8 cellular contexts compared by ENCODE assay signal in genomic region chr20:8535403-8536003, GRCh38.
DNase-seq lines count a peak whose midpoint lies in the region; FAIRE-seq and TF ChIP-seq lines count a peak whose summit lies in the region.

No MANE protein-coding gene starts in this region.

- no peaks in the 10 kb centered on the region for H3K9me2 ChIP-seq in GM23248 (ENCODE audit: insufficient read depth)

- intact Hi-C loops in Calu3 (cut with micrococcal nuclease; ENCODE audit: unreplicated experiment) = loop anchor here (5.0 to 10.0 kb wide), 3 partner anchors 187 to 491 kb away; partner anchors contain the start of gene PLCB1

- no peaks in the 10 kb centered on the region for H3K79me2 ChIP-seq in GM23248 (ENCODE audit: insufficient read depth)

- DNase-seq in Calu3 = peak; percentile 26
- DNase-seq in GM23248 = peak; percentile 27
- peak; percentile 27 for DNase-seq in SHP77 treated with DMSO at 0.1 percent for 48 hours (lab: John Stamatoyannopoulos, UW)
- DNase-seq in iPS-NIHi7 (ENCODE audit: extremely low spot score) = peak; percentile 35
- DNase-seq in caudate nucleus (lab: John Stamatoyannopoulos, UW) = no peak
- DNase-seq in midbrain (lab: John Stamatoyannopoulos, UW) = no peak
- no peak for DNase-seq in HTR-8/SVneo (ENCODE audit: insufficient read length, low spot score)
- DNase-seq in GF-D8 (lab: John Stamatoyannopoulos, UW) = no peak

- no peak for FAIRE-seq in HTR-8/SVneo (lab: Jason Lieb, UNC)

- H3K4me2 ChIP-seq in GM23248 (ENCODE audit: unreplicated experiment) = no peak overlapping the region

- H3K27me3 Mint-ChIP-seq in Calu3 (ENCODE audit: unreplicated experiment) = peaks cover 16% of the 10 kb centered on the region

- CTCF ChIA-PET in Calu3 (lab: Charles Lee) = interaction anchor here (1.2 kb wide), 1 partner anchor 186 kb away, joined by 6 read pairs; no protein-coding TSS in a partner anchor

- H3K9me3 Mint-ChIP-seq in Calu3 (ENCODE audit: low read depth, unreplicated experiment) = no peaks in the 10 kb centered on the region

- TF ChIP-seq CTCF in Calu3 (IDR thresholded peaks at IDR 0.05; ENCODE audit: unreplicated experiment) = peak; percentile 51

- no peaks in the 10 kb centered on the region for H3K36me3 Mint-ChIP-seq in Calu3 (ENCODE audit: insufficient read depth, unreplicated experiment)

- in situ Hi-C loops in GM23248 (cut with MboI) = no loop called here

- no peaks in the 10 kb centered on the region for H4K20me1 ChIP-seq in GM23248 (ENCODE audit: insufficient read depth)

- peaks cover under 1% of the 10 kb centered on the region; the same call in 1 of the 2 replicates for H3K4me1 ChIP-seq in GM23248 (ENCODE audit: insufficient read depth)

- H2AFZ ChIP-seq in GM23248 = no peak overlapping the region

- no peaks in the 10 kb centered on the region for H3K36me3 ChIP-seq in GM23248 (ENCODE audit: low read depth)

- WGBS in GM23248 (ENCODE audit: low coverage in 1 of 2, low lambda C conversion rate in 2 of 2, missing lambda C conversion rate in 2 of 2), 2 experiments = 96 to 98% methylated on average over 3 of the region's 3 CpGs

- no peak overlapping the region for H3K27ac Mint-ChIP-seq in Calu3 (ENCODE audit: unreplicated experiment)

- no peaks in the 10 kb centered on the region for H3K9me3 ChIP-seq in GM23248 (ENCODE audit: low read depth)

- no peak overlapping the region for H3K9ac ChIP-seq in GM23248

- H3K4me3 ChIP-seq in GM23248 = no peak overlapping the region

- no peaks in the 10 kb centered on the region for H3F3A ChIP-seq in GM23248 (ENCODE audit: insufficient read depth)

- H3K4me1 Mint-ChIP-seq in Calu3 (ENCODE audit: low read depth, unreplicated experiment) = no peaks in the 10 kb centered on the region

- H3K4me3 Mint-ChIP-seq in Calu3 (ENCODE audit: low read depth, unreplicated experiment) = no peak overlapping the region

- BruUV-seq in Calu3 (replicated peaks; lab: Mats Ljungman, UMichigan) = no TSS peak

- H3K27ac ChIP-seq in GM23248 = no peak overlapping the region
- no peak overlapping the region for H3K27ac ChIP-seq in caudate nucleus (ENCODE audit: low read depth, low read length)

- H3K27me3 ChIP-seq in GM23248 (replicated peaks; ENCODE audit: insufficient read depth) = no peaks in the 10 kb centered on the region

Comparison
In these comparisons a context has a peak if more than half of its experiments do, and no peak if none do; other contexts are left out.
1. DNase-seq: peak in Calu3 (single experiment), GM23248 (single experiment), SHP77 treated with DMSO at 0.1 percent for 48 hours (single experiment) and iPS-NIHi7 (single experiment); none in caudate nucleus (0 of 61), midbrain (single experiment), HTR-8/SVneo (single experiment) and GF-D8 (single experiment).